19 cellular contexts compared by ENCODE assay signal in genomic region chr10:78332013-78332412, GRCh38.
DNase-seq lines count a peak whose midpoint lies in the region; ATAC-seq and TF ChIP-seq lines count a peak whose summit lies in the region.
"Had no signal": no experiment of that assay in that cellular context is flagged by ENCODE, and none has a peak within 500 bp of the region (broad histone marks: within the 10 kb centered on the region; RNA-seq: fewer than 3 reads in every experiment).

No MANE protein-coding gene starts in this region.

- H3K36me3 Mint-ChIP-seq in type B pancreatic cell, result no peaks in the 10 kb centered on the region
- H3K36me3 Mint-ChIP-seq: activated CD4-positive, alpha-beta memory T cell treated with anti-CD3 and anti-CD28 coated beads for 36 hours had no signal

- H3K9me3 Mint-ChIP-seq in type B pancreatic cell, result no peaks in the 10 kb centered on the region

- H3K27ac Mint-ChIP-seq in type B pancreatic cell, result no peak overlapping the region
- H3K27ac Mint-ChIP-seq: activated CD4-positive, alpha-beta memory T cell treated with anti-CD3 and anti-CD28 coated beads for 36 hours; IgD-negative memory B cell had no signal

- H2AFZ ChIP-seq in osteoblast (ENCODE audit: low read length), result peak overlapping the region; percentile 54

- peaks cover 35% of the 10 kb centered on the region for H3K4me1 ChIP-seq in osteoblast (ENCODE audit: insufficient read depth, low read length)

- H3K36me3 ChIP-seq in osteoblast (ENCODE audit: insufficient read depth, low read length), result no peaks in the 10 kb centered on the region
- H3K36me3 ChIP-seq: adrenal gland, right lobe of liver, thyroid gland had no signal

- no peaks in the 10 kb centered on the region for H3K9me3 ChIP-seq in osteoblast (ENCODE audit: low read depth, low read length)
- H3K9me3 ChIP-seq: adrenal gland, right lobe of liver, thyroid gland had no signal

- no peaks in the 10 kb centered on the region for H4K20me1 ChIP-seq in osteoblast (ENCODE audit: insufficient read depth, low read length)

- H3K79me2 ChIP-seq in osteoblast (ENCODE audit: insufficient read depth, low read length), result no peaks in the 10 kb centered on the region

- H3K4me1 Mint-ChIP-seq in type B pancreatic cell (ENCODE audit: unreplicated experiment), result peaks cover 37% of the 10 kb centered on the region

- peaks cover 7% of the 10 kb centered on the region for H3K27me3 Mint-ChIP-seq in type B pancreatic cell

- H3K27ac ChIP-seq in osteoblast (ENCODE audit: low read depth, low read length), result peak overlapping the region; percentile 43
- H3K27ac ChIP-seq: adrenal gland, right lobe of liver, thyroid gland, VCaP had no signal

- H3K4me2 ChIP-seq in osteoblast (ENCODE audit: insufficient read depth, low read length), result peak overlapping the region; percentile 25

- no peak overlapping the region for H3K4me3 Mint-ChIP-seq in type B pancreatic cell
- H3K4me3 Mint-ChIP-seq: activated CD4-positive, alpha-beta memory T cell treated with anti-CD3 and anti-CD28 coated beads for 36 hours; IgD-negative memory B cell had no signal

- ATAC-seq in esophagus mucosa, result no peak
- ATAC-seq in GM21717 (IDR thresholded peaks at IDR 0.05; ENCODE audit: unreplicated experiment), result no peak
- ATAC-seq: right lobe of liver had no signal

- no peak overlapping the region for H3K4me3 ChIP-seq in osteoblast (ENCODE audit: insufficient read depth, low read length)
- H3K4me3 ChIP-seq: adrenal gland, right lobe of liver, thyroid gland had no signal

- TF ChIP-seq CTCF in osteoblast (IDR thresholded peaks at IDR 0.05; ENCODE audit: extremely low read depth, low read depth, low read length) (no peak), type B pancreatic cell (conservative IDR thresholded peaks at IDR 0.05) (no peak)

- peak; percentile 2 for DNase-seq in NCI-H69 (lab: John Stamatoyannopoulos, UW)
- peak; percentile 40 for DNase-seq in fibroblast of gingiva (ENCODE audit: low read depth)
- DNase-seq in osteoblast (ENCODE audit: insufficient read length, low spot score, missing footprints), result no peak
- DNase-seq in type B pancreatic cell (ENCODE audit: extremely low spot score, unreplicated experiment), result peak; percentile 31
- DNase-seq in RKO (ENCODE audit: low spot score), result no peak
- DNase-seq in activated CD4-positive, alpha-beta T cell treated with anti-CD3 and anti-CD28 coated beads, Interleukin-2, amount 50 U/mL, for 1 hour, result no peak
- DNase-seq: activated CD4-positive, alpha-beta memory T cell treated with anti-CD3 and anti-CD28 coated beads for 36 hours; DMS53; glutamatergic neuron; NCI-H1048; NCI-H774; stimulated activated CD4-positive, alpha-beta T cell treated with anti-CD3 and anti-CD28 coated beads, Interleukin-4, amount 100 ng/mL, for 24 hours; thyroid gland had no signal

- no peaks in the 10 kb centered on the region for H3K27me3 ChIP-seq in osteoblast (ENCODE audit: insufficient read depth, low read length)
- H3K27me3 ChIP-seq: adrenal gland, right lobe of liver, thyroid gland had no signal

Comparison
In these comparisons a context has a peak if more than half of its experiments do, and no peak if none do; other contexts are left out.
1. DNase-seq: peak in NCI-H69 (single experiment), fibroblast of gingiva (single experiment) and type B pancreatic cell (single experiment); none in osteoblast (single experiment), RKO (single experiment) and activated CD4-positive, alpha-beta T cell treated with anti-CD3 and anti-CD28 coated beads, Interleukin-2, amount 50 U/mL, for 1 hour (single experiment).